ENCODE assay signal across 10 cellular contexts in genomic region chr4:6962211-6963041, GRCh38. TPM values are rescaled to one million over a fixed set of nuclear protein-coding genes. Genes with fewer than 3 reads are reported as not detected.
DNase-seq lines count a peak whose midpoint lies in the region; ATAC-seq and TF ChIP-seq lines count a peak whose summit lies in the region.
"Had no signal": no experiment of that assay in that cellular context is flagged by ENCODE, and none has a peak within 500 bp of the region (broad histone marks: within the 10 kb centered on the region; RNA-seq: fewer than 3 reads in every experiment).

No MANE protein-coding gene starts in this region.

- no peak overlapping the region for H3K4me3 Mint-ChIP-seq in brain

- H3K27me3 Mint-ChIP-seq in brain = peaks cover 5% of the 10 kb centered on the region

- peak; percentile 58 for ATAC-seq in mucosa of descending colon
- ATAC-seq in HG02610 (IDR thresholded peaks at IDR 0.05; ENCODE audit: unreplicated experiment) = no peak
- no peak for ATAC-seq in HG03439 (IDR thresholded peaks at IDR 0.05; ENCODE audit: unreplicated experiment)
- ATAC-seq in HG03378 (IDR thresholded peaks at IDR 0.05; ENCODE audit: unreplicated experiment) = no peak

- peak overlapping the region in 8 of 11 experiments; percentile 5 to 57 (median 29); a peak in 9 of 22 replicates for H3K9ac ChIP-seq in BLaER1 treated with 17β-estradiol and CSF1 and Interleukin-3, amounts not matched to agents 10 nM and 100 nM

- H3K4me1 Mint-ChIP-seq in brain = peaks cover 59% of the 10 kb centered on the region

- H4K20me1 ChIP-seq in BLaER1 treated with 17β-estradiol and CSF1 and Interleukin-3, amounts not matched to agents 10 nM and 100 nM = peaks cover 87 to 100% (median 100%) of the 10 kb centered on the region in 11 experiments

- H3K4me1 ChIP-seq in BLaER1 treated with 17β-estradiol and CSF1 and Interleukin-3, amounts not matched to agents 10 nM and 100 nM = peaks cover 97 to 100% (median 100%) of the 10 kb centered on the region in 10 experiments
- peaks cover 11% of the 10 kb centered on the region for H3K4me1 ChIP-seq in mucosa of descending colon (ENCODE audit: low read depth)

- H3K4me2 ChIP-seq in BLaER1 treated with 17β-estradiol and CSF1 and Interleukin-3, amounts not matched to agents 10 nM and 100 nM = peak overlapping the region; percentile 68 to 85 (median 75)

- H3K36me3 ChIP-seq in BLaER1 treated with 17β-estradiol and CSF1 and Interleukin-3, amounts not matched to agents 10 nM and 100 nM = peaks cover 21 to 82% (median 53%) of the 10 kb centered on the region in 11 experiments
- no peaks in the 10 kb centered on the region for H3K36me3 ChIP-seq in mucosa of descending colon (ENCODE audit: low read depth)

- H3K27ac ChIP-seq in BLaER1 treated with 17β-estradiol and CSF1 and Interleukin-3, amounts not matched to agents 10 nM and 100 nM = peak overlapping the region in 10 of 11 experiments; percentile 1 to 65 (median 50); a peak in 12 of 22 replicates
- H3K27ac ChIP-seq: SK-N-MC had no signal

- intact Hi-C loops in mucosa of descending colon (cut with DNase I, micrococcal nuclease) = no loop called here

- peak overlapping the region in 4 of 5 experiments; percentile 37 to 86 (median 73) for H3K27ac Mint-ChIP-seq in brain

- TF ChIP-seq CTCF in brain (conservative IDR thresholded peaks at IDR 0.05) = no peak
- TF ChIP-seq CTCF in mucosa of descending colon (IDR thresholded peaks at IDR 0.05) = no peak

- DNase-seq in NCI-H1417 treated with DMSO at 0.1 percent for 48 hours (lab: John Stamatoyannopoulos, UW) (peak; percentile 55), mucosa of descending colon (peak in 1 of 3 donors; percentile 37), AG08396 (ENCODE audit: low spot score) (no peak)

- H3K27me3 ChIP-seq in BLaER1 treated with 17β-estradiol and CSF1 and Interleukin-3, amounts not matched to agents 10 nM and 100 nM = no peaks in the 10 kb centered on the region
- H3K27me3 ChIP-seq: adrenal gland had no signal

- H3K36me3 Mint-ChIP-seq in brain = no peaks in the 10 kb centered on the region

- no peaks in the 10 kb centered on the region for H3K9me3 ChIP-seq in BLaER1 treated with 17β-estradiol and CSF1 and Interleukin-3, amounts not matched to agents 10 nM and 100 nM (replicated peaks in 1 of 11)
- no peaks in the 10 kb centered on the region for H3K9me3 ChIP-seq in mucosa of descending colon
- H3K9me3 ChIP-seq: adrenal gland had no signal

- H3K9me3 Mint-ChIP-seq in brain = no peaks in the 10 kb centered on the region

- H3K4me3 ChIP-seq in BLaER1 treated with 17β-estradiol and CSF1 and Interleukin-3, amounts not matched to agents 10 nM and 100 nM = peak overlapping the region in 1 of 10 experiments; percentile 29; a peak in 3 of 20 replicates
- no peak overlapping the region for H3K4me3 ChIP-seq in mucosa of descending colon
- H3K4me3 ChIP-seq: adrenal gland, SK-N-MC had no signal

RNA-seq across cellular contexts. Expression of gene TBC1D14, which starts 52.8 kb away (rescaled TPM):
- polyA plus RNA-seq in brain (ENCODE audit: insufficient read depth, low read depth, low replicate concordance) = 56.0 TPM
- total RNA-seq in mucosa of descending colon = 10 to 100 TPM; 51.8 to 70.8 (median 56.2) TPM
